24 cellular contexts compared by ENCODE assay signal in the genomic region with DNA sequence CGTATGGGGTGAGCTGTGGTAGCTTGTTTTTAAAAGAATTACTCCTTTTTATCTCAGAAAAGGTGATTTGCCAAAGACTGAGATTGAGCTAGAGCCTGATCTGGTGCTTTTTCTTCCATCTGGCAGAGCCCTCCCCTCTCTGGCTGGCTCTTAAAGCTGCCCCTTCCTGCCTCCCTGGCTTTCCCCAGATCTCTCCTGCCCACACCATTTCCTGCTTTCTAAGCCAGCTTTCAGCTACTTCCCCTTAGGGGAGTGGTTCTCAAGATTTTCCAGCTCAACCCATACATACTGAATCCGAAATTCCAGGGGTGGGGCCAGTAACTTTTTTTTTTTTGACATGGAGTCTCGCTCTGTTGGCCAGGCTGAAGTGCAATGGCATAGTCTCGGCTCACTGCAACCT. TPM values are rescaled to one million over a fixed set of nuclear protein-coding genes. Genes with fewer than 3 reads are reported as not detected.
"Had no signal": no experiment of that assay in that cellular context is flagged by ENCODE, and none has a peak within 500 bp of the region (broad histone marks: within the 10 kb centered on the region; RNA-seq: fewer than 3 reads in every experiment).

No MANE protein-coding gene starts in this region.

- H3K9me3 ChIP-seq: body of pancreas, pancreas, thyroid gland had no signal

- H3K4me3 Mint-ChIP-seq: activated CD4-positive, alpha-beta memory T cell treated with anti-CD3 and anti-CD28 coated beads, Interleukin-2, amount 10 ng/mL, durations not matched to agents 7 days and 5 days; activated CD4-positive, alpha-beta T cell treated with anti-CD3 and anti-CD28 coated beads, Interleukin-2, amount 10 ng/mL, durations not matched to agents 24 days and 14 days; activated CD8-positive, alpha-beta memory T cell treated with anti-CD3 and anti-CD28 coated beads, Interleukin-2, amount 10 ng/mL, durations not matched to agents 7 days and 5 days; nephron progenitor cell; stimulated activated naive CD8-positive, alpha-beta T cell treated with anti-CD3 and anti-CD28 coated beads, Interleukin-15, Interleukin-2, amounts not matched to agents 100 ng/mL and 50 ng/mL, for 24 hours; T-helper 2 cell treated with Interferon-gamma antibody and Interleukin-4, amounts not matched to agents 5 μg/mL and 100 μg/mL, for 36 hours had no signal

- ATAC-seq: activated CD4-positive, CD25-positive, alpha-beta regulatory T cell treated with anti-CD3 and anti-CD28 coated beads, Interleukin-2, amount 50 U/mL, for 24 hours; activated CD8-positive, alpha-beta memory T cell treated with anti-CD3 and anti-CD28 coated beads, Interleukin-2, amount 10 ng/mL, durations not matched to agents 7 days and 5 days; body of pancreas; foreskin keratinocyte; pancreas had no signal

- H3K36me3 ChIP-seq: cardiac muscle cell, pancreas, thyroid gland had no signal

- H3K27me3 ChIP-seq: hepatocyte, pancreas, thyroid gland had no signal

- H3K27ac ChIP-seq: body of pancreas, cardiac muscle cell, foreskin keratinocyte, hepatocyte, pancreas, thyroid gland, VCaP had no signal

- H3K4me1 Mint-ChIP-seq: activated CD8-positive, alpha-beta memory T cell treated with anti-CD3 and anti-CD28 coated beads, Interleukin-2, amount 10 ng/mL, durations not matched to agents 7 days and 5 days; nephron progenitor cell had no signal

- H3K4me1 ChIP-seq: foreskin keratinocyte had no signal

- H3K27ac Mint-ChIP-seq: activated CD4-positive, alpha-beta memory T cell treated with anti-CD3 and anti-CD28 coated beads, Interleukin-2, amount 10 ng/mL, durations not matched to agents 7 days and 5 days; activated CD4-positive, alpha-beta T cell treated with anti-CD3 and anti-CD28 coated beads, Interleukin-2, amount 10 ng/mL, durations not matched to agents 24 days and 14 days; activated CD8-positive, alpha-beta memory T cell treated with anti-CD3 and anti-CD28 coated beads, Interleukin-2, amount 10 ng/mL, durations not matched to agents 7 days and 5 days; nephron progenitor cell; stimulated activated naive CD8-positive, alpha-beta T cell treated with anti-CD3 and anti-CD28 coated beads, Interleukin-15, Interleukin-2, amounts not matched to agents 100 ng/mL and 50 ng/mL, for 24 hours; T-helper 2 cell treated with Interferon-gamma antibody and Interleukin-4, amounts not matched to agents 5 μg/mL and 100 μg/mL, for 36 hours had no signal

- H3K9me3 Mint-ChIP-seq: activated CD4-positive, alpha-beta memory T cell treated with anti-CD3 and anti-CD28 coated beads, Interleukin-2, amount 10 ng/mL, durations not matched to agents 7 days and 5 days; activated CD4-positive, alpha-beta T cell treated with anti-CD3 and anti-CD28 coated beads, Interleukin-2, amount 10 ng/mL, durations not matched to agents 24 days and 14 days; nephron progenitor cell; stimulated activated naive CD8-positive, alpha-beta T cell treated with anti-CD3 and anti-CD28 coated beads, Interleukin-15, Interleukin-2, amounts not matched to agents 100 ng/mL and 50 ng/mL, for 24 hours had no signal

- H3K4me3 ChIP-seq: body of pancreas, cardiac muscle cell, hepatocyte, pancreas, thyroid gland had no signal

- DNase-seq: activated CD4-positive, alpha-beta memory T cell treated with anti-CD3 and anti-CD28 coated beads, Interleukin-2, amount 10 ng/mL, durations not matched to agents 7 days and 5 days; activated CD4-positive, alpha-beta T cell treated with anti-CD3 and anti-CD28 coated beads, Interleukin-2, amount 10 ng/mL, durations not matched to agents 24 days and 14 days; activated CD8-positive, alpha-beta memory T cell treated with anti-CD3 and anti-CD28 coated beads, Interleukin-2, amount 10 ng/mL, durations not matched to agents 7 days and 5 days; activated gamma-delta T cell; activated naive CD4-positive, alpha-beta T cell treated with anti-CD3 and anti-CD28 coated beads, Interleukin-2, amount 50 U/mL, for 16 hours; activated T-cell treated with anti-CD3 and anti-CD28 coated beads for 4 hours; anterior cingulate cortex; body of pancreas; cortex of kidney; foreskin keratinocyte; glutamatergic neuron; kidney glomerular epithelial cell; nephron progenitor cell; pancreas; right cardiac atrium; stimulated activated CD4-positive, alpha-beta T cell treated with anti-CD3 and anti-CD28 coated beads, Interleukin-1b, Interleukin-23, amount 100 ng/mL, for 48 hours; substantia nigra; thyroid gland had no signal

RNA-seq across cellular contexts. Expression of gene ACOT12, which starts 4.8 kb away (rescaled TPM):
- total RNA-seq: activated CD4-positive, alpha-beta memory T cell treated with anti-CD3 and anti-CD28 coated beads, Interleukin-2, amount 10 ng/mL, durations not matched to agents 7 days and 5 days; activated CD4-positive, alpha-beta T cell treated with anti-CD3 and anti-CD28 coated beads, Interleukin-2, amount 10 ng/mL, durations not matched to agents 24 days and 14 days; activated CD8-positive, alpha-beta memory T cell treated with anti-CD3 and anti-CD28 coated beads, Interleukin-2, amount 10 ng/mL, durations not matched to agents 7 days and 5 days; body of pancreas; cardiac muscle cell; foreskin keratinocyte; right cardiac atrium; thyroid gland had no signal
